Comparison of ENCODE assay signal across 30 cellular contexts in the genomic region with DNA sequence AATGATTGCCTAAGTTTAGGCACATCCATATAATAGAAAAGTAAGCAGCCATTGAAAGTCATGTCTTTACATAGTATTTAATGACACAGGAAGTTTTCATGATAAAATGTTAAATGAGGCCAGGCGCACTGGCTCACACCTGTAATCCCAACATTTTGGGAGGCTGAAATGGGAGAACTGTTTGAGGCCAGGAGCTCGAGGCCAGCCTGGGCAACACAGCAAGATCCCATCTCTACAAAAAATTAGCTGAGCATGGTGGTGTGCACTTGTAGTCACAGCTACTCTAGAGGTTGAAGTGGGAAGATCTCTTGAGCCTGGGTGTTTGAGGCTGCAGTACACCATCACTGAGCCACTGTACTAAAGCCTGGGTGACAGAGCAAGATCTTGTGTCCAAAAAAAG.
"Had no signal": no experiment of that assay in that cellular context is flagged by ENCODE, and none has a peak within 500 bp of the region (broad histone marks: within the 10 kb centered on the region; RNA-seq: fewer than 3 reads in every experiment).

No MANE protein-coding gene starts in this region.

- H3K27me3 Mint-ChIP-seq: naive thymus-derived CD8-positive, alpha-beta T cell; natural killer cell treated with Interleukin-12 subunit alpha and Interleukin-12 subunit beta and Interleukin-15 and Interleukin-18, amount 100 ng/mL, for 72 hours; progenitor cell of endocrine pancreas; stimulated activated naive B cell treated with anti-CD40 and anti-IgM and Interleukin-4, amounts not matched to agents 10 μg/mL and 1 μg/mL and 100 μg/mL, for 72 hours; stimulated activated naive CD8-positive, alpha-beta T cell treated with anti-CD3 and anti-CD28 coated beads, Interleukin-15, Interleukin-2, amounts not matched to agents 100 ng/mL and 50 ng/mL, for 24 hours had no signal

- H3K27ac ChIP-seq: neural progenitor cell, parathyroid adenoma, psoas muscle, skin epidermis, spleen, stomach, thoracic aorta, thyroid gland, tibial nerve, upper lobe of left lung, vagina had no signal

- H3K4me2 ChIP-seq: neural progenitor cell, smooth muscle cell had no signal

- H3K27me3 ChIP-seq: neural progenitor cell, ovary, spleen, stomach, thyroid gland, tibial nerve, upper lobe of left lung, vagina had no signal

- H3K36me3 ChIP-seq: neural progenitor cell, ovary, thoracic aorta, thyroid gland had no signal

- H3K4me1 Mint-ChIP-seq: neural progenitor cell; stimulated activated effector memory CD8-positive, alpha-beta T cell treated with anti-CD3 and anti-CD28 coated beads, Interleukin-12 subunit alpha, Interleukin-12 subunit beta, amount 100 ng/mL, for 72 hours; stimulated activated naive B cell treated with anti-CD40 and anti-IgM and Interleukin-4, amounts not matched to agents 10 μg/mL and 1 μg/mL and 100 μg/mL, for 72 hours had no signal

- H3K79me2 ChIP-seq: parathyroid adenoma had no signal

- DNase-seq: naive thymus-derived CD8-positive, alpha-beta T cell; occipital lobe; ovary; posterior cingulate gyrus; psoas muscle; right cardiac atrium; spleen; stimulated activated CD4-positive, alpha-beta T cell treated with anti-CD3 and anti-CD28 coated beads, Interleukin-12 subunit alpha, Interleukin-12 subunit beta, amount 100 ng/mL, for 4 hours; stimulated activated CD4-positive, alpha-beta T cell treated with anti-CD3 and anti-CD28 coated beads, Interleukin-2, amount 100 ng/mL, for 24 hours; stimulated activated CD4-positive, alpha-beta T cell treated with anti-CD3 and anti-CD28 coated beads, Interleukin-2, amount 100 ng/mL, for 48 hours; stimulated activated CD4-positive, alpha-beta T cell treated with anti-CD3 and anti-CD28 coated beads, Interleukin-4, amount 100 ng/mL, for 24 hours; stimulated activated naive B cell treated with anti-CD40 and anti-IgM and Interleukin-4, amounts not matched to agents 10 μg/mL and 1 μg/mL and 100 μg/mL, for 72 hours; stimulated activated naive CD4-positive, alpha-beta T cell treated with Interleukin-2 at 50 U/mL for 16 hours; stomach; thyroid gland; trophoblast cell; upper lobe of left lung had no signal

- H3K9me3 Mint-ChIP-seq: naive thymus-derived CD8-positive, alpha-beta T cell; natural killer cell treated with Interleukin-12 subunit alpha and Interleukin-12 subunit beta and Interleukin-15 and Interleukin-18, amount 100 ng/mL, for 72 hours; neural progenitor cell; stimulated activated effector memory CD8-positive, alpha-beta T cell treated with anti-CD3 and anti-CD28 coated beads, Interleukin-12 subunit alpha, Interleukin-12 subunit beta, amount 100 ng/mL, for 72 hours; stimulated activated naive B cell treated with anti-CD40 and anti-IgM and Interleukin-4, amounts not matched to agents 10 μg/mL and 1 μg/mL and 100 μg/mL, for 72 hours had no signal

- H3K4me3 Mint-ChIP-seq: naive thymus-derived CD8-positive, alpha-beta T cell; natural killer cell treated with Interleukin-12 subunit alpha and Interleukin-12 subunit beta and Interleukin-15 and Interleukin-18, amount 100 ng/mL, for 72 hours; neural progenitor cell; stimulated activated effector memory CD8-positive, alpha-beta T cell treated with anti-CD3 and anti-CD28 coated beads, Interleukin-12 subunit alpha, Interleukin-12 subunit beta, amount 100 ng/mL, for 72 hours; stimulated activated naive B cell treated with anti-CD40 and anti-IgM and Interleukin-4, amounts not matched to agents 10 μg/mL and 1 μg/mL and 100 μg/mL, for 72 hours; stimulated activated naive CD8-positive, alpha-beta T cell treated with anti-CD3 and anti-CD28 coated beads, Interleukin-15, Interleukin-2, amounts not matched to agents 100 ng/mL and 50 ng/mL, for 24 hours had no signal

- H3K9ac ChIP-seq: neural progenitor cell, parathyroid adenoma had no signal

- H3K4me3 ChIP-seq: neural progenitor cell, ovary, psoas muscle, skin epidermis, smooth muscle cell, spleen, stomach, thoracic aorta, thyroid gland, tibial nerve, upper lobe of left lung, vagina had no signal

- H3K9me3 ChIP-seq: ovary, psoas muscle, spleen, stomach, thoracic aorta, thyroid gland, tibial nerve, upper lobe of left lung, vagina had no signal

- ATAC-seq: naive thymus-derived CD8-positive, alpha-beta T cell; natural killer cell treated with Interleukin-12 subunit alpha and Interleukin-12 subunit beta and Interleukin-15 and Interleukin-18, amount 100 ng/mL, for 72 hours; psoas muscle; right cardiac atrium; sciatic nerve; stimulated activated effector memory CD8-positive, alpha-beta T cell treated with anti-CD3 and anti-CD28 coated beads, Interleukin-12 subunit alpha, Interleukin-12 subunit beta, amount 100 ng/mL, for 72 hours; stimulated activated naive B cell treated with anti-CD40 and anti-IgM and Interleukin-4, amounts not matched to agents 10 μg/mL and 1 μg/mL and 100 μg/mL, for 72 hours had no signal

- H2AFZ ChIP-seq: neural progenitor cell, parathyroid adenoma had no signal

- H3K4me1 ChIP-seq: neural progenitor cell, parathyroid adenoma, psoas muscle, spleen, tibial nerve, upper lobe of left lung, vagina had no signal

- FAIRE-seq: urothelium cell line had no signal

- H3K36me3 Mint-ChIP-seq: natural killer cell treated with Interleukin-12 subunit alpha and Interleukin-12 subunit beta and Interleukin-15 and Interleukin-18, amount 100 ng/mL, for 72 hours; stimulated activated effector memory CD8-positive, alpha-beta T cell treated with anti-CD3 and anti-CD28 coated beads, Interleukin-12 subunit alpha, Interleukin-12 subunit beta, amount 100 ng/mL, for 72 hours had no signal

- H3K27ac Mint-ChIP-seq: naive thymus-derived CD8-positive, alpha-beta T cell; natural killer cell treated with Interleukin-12 subunit alpha and Interleukin-12 subunit beta and Interleukin-15 and Interleukin-18, amount 100 ng/mL, for 72 hours; neural progenitor cell; progenitor cell of endocrine pancreas; stimulated activated effector memory CD8-positive, alpha-beta T cell treated with anti-CD3 and anti-CD28 coated beads, Interleukin-12 subunit alpha, Interleukin-12 subunit beta, amount 100 ng/mL, for 72 hours; stimulated activated naive B cell treated with anti-CD40 and anti-IgM and Interleukin-4, amounts not matched to agents 10 μg/mL and 1 μg/mL and 100 μg/mL, for 72 hours; stimulated activated naive CD8-positive, alpha-beta T cell treated with anti-CD3 and anti-CD28 coated beads, Interleukin-15, Interleukin-2, amounts not matched to agents 100 ng/mL and 50 ng/mL, for 24 hours had no signal
